Comparison of ENCODE assay signal across 8 cellular contexts in the genomic region with DNA sequence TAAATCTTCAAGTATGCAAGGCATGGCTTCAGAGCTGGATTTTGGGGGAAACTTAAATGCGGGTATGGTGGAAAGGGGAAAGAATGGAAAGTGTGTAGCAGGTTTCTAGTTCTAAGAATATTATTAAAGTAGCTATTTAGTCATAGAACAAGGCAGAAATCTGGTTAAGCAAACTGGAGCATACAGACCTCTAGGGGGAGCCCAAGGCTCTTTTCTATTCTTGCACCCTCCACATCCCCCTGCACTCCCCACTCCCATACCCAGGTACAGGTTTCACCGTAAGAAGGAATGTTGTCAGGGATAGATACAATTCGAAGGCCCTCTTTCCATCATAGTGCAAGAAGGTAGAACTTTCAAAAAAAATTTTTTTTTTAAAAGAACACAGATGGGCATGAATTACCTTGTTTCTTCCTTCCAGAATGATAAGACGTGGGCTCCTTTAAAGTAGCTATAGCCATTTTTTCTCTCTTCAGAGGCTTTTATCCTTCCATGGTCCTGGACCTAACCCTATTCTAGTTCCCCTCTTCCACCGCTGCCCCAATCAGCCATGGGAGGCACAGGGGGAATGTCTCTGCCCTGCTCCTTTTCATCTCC. TPM values are rescaled to one million over a fixed set of nuclear protein-coding genes. Genes with fewer than 3 reads are reported as not detected.
DNase-seq lines count a peak whose midpoint lies in the region; ATAC-seq, FAIRE-seq and TF ChIP-seq lines count a peak whose summit lies in the region.

No MANE protein-coding gene starts in this region.

- peaks cover 2% of the 10 kb centered on the region; the same call in 1 of the 2 replicates for H3K27me3 Mint-ChIP-seq in WTC11 (ENCODE audit: low read depth)

- WGBS in ovary, 3 donors = 51 to 53% (median 51%) methylated on average over 5 of the region's 5 CpGs

- TF ChIP-seq POLR2A in ovary (IDR thresholded peaks at IDR 0.05) = no peak

- no peaks in the 10 kb centered on the region for H3K9me3 ChIP-seq in ovary

- POLR2A ChIA-PET in GM10248 (lab: Yijun Ruan, JAX) = no interaction called here
- POLR2A ChIA-PET in WTC11 (lab: Charles Lee) = no interaction called here

- peak; percentile 60 for DNase-seq in A172 (ENCODE audit: low spot score)
- DNase-seq in GM10248 (ENCODE audit: extremely low spot score) = peak; percentile 35
- peak; percentile 65 for DNase-seq in NCI-H1105 treated with DMSO at 0.1 percent for 48 hours (lab: John Stamatoyannopoulos, UW)
- DNase-seq in WTC11 (ENCODE audit: low spot score) = peak; percentile 41
- no peak for DNase-seq in ovary
- DNase-seq in T1000 (lab: John Stamatoyannopoulos, UW) = no peak

- FAIRE-seq in islet of Langerhans (lab: Jason Lieb, UNC) = peak; percentile 89

- H3K4me1 ChIP-seq in ovary (ENCODE audit: insufficient read depth) = no peaks in the 10 kb centered on the region

- no peaks in the 10 kb centered on the region for H3K27me3 ChIP-seq in ovary

- TF ChIP-seq EP300 in ovary (IDR thresholded peaks at IDR 0.05) = no peak

- no peaks in the 10 kb centered on the region for H3K9me3 Mint-ChIP-seq in WTC11

- intact Hi-C loops in ovary (cut with DNase I) = no loop called here

- H3K27ac Mint-ChIP-seq in WTC11 = no peak overlapping the region

- no peaks in the 10 kb centered on the region for H3K4me1 Mint-ChIP-seq in WTC11

- no peak overlapping the region for H3K4me3 ChIP-seq in ovary

- no peaks in the 10 kb centered on the region for H3K36me3 ChIP-seq in ovary

- H3K27ac ChIP-seq in ovary = no peak overlapping the region

- ATAC-seq in HG02623 (IDR thresholded peaks at IDR 0.05; ENCODE audit: unreplicated experiment) = peak; percentile 71
- ATAC-seq in WTC11 = peak; percentile 99

- TF ChIP-seq CTCF in GM10248 (IDR thresholded peaks at IDR 0.05; ENCODE audit: control extremely low read depth, extremely low read depth, low read depth, missing control alignments) (peak; percentile 37), WTC11 (IDR thresholded peaks at IDR 0.05) (peak; percentile 55; the same call in 1 of the 2 replicates), ovary (IDR thresholded peaks at IDR 0.05) (no peak)

- H3K36me3 Mint-ChIP-seq in WTC11 = no peaks in the 10 kb centered on the region

- CTCF ChIA-PET in GM10248 (lab: Yijun Ruan, JAX) = interaction anchor here (0.6 to 4.9 kb wide), 29 partner anchors 8 to 580 kb away, joined by 3 to 43 read pairs (median 4); a partner anchor contains a TSS
- CTCF ChIA-PET in WTC11 (lab: Charles Lee) = interaction anchor here (0.6 to 2.4 kb wide), 28 partner anchors 12 to 738 kb away, joined by 3 to 26 read pairs (median 4); a partner anchor contains a TSS

- H3K4me3 Mint-ChIP-seq in WTC11 = no peak overlapping the region

TF ChIP-seq in WTC11, 78 proteins besides CTCF, POLR2A, EP300 and RAD21:
- TF ChIP-seq ZBTB21 (CRISPR knock-in tag; IDR thresholded peaks at IDR 0.05; ENCODE audit: borderline replicate concordance) = no peak
- TF ChIP-seq, protein P1, sequence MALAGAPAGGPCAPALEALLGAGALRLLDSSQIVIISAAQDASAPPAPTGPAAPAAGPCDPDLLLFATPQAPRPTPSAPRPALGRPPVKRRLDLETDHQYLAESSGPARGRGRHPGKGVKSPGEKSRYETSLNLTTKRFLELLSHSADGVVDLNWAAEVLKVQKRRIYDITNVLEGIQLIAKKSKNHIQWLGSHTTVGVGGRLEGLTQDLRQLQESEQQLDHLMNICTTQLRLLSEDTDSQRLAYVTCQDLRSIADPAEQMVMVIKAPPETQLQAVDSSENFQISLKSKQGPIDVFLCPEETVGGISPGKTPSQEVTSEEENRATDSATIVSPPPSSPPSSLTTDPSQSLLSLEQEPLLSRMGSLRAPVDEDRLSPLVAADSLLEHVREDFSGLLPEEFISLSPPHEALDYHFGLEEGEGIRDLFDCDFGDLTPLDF (CRISPR knock-in tag; IDR thresholded peaks at IDR 0.05) = no peak

RNA-seq across cellular contexts. Expression of a gene that starts 41.5 kb away (rescaled TPM):
- total RNA-seq in A172 (2014; rRNA removed; shearing (Covaris generic)) = 123 and 150 TPM in 2 replicates
- 44.8 to 47.9 TPM (median 47.2 TPM) in 3 replicates for total RNA-seq in WTC11 (2021)
- 10 to 100 TPM; 19.1 to 30.8 (median 26.3) TPM for total RNA-seq in ovary
- polyA plus RNA-seq in ovary = 10 to 100 TPM; 32.8 to 47.7 TPM

Comparison
In these comparisons a context has a peak if more than half of its experiments do, and no peak if none do; other contexts are left out.
1. DNase-seq: peak in A172 (single experiment), GM10248 (single experiment), NCI-H1105 treated with DMSO at 0.1 percent for 48 hours (single experiment) and WTC11 (single experiment); none in ovary (0 of 5) and T1000 (single experiment).
2. CTCF ChIP-seq: peak in GM10248 (single experiment) and WTC11 (single experiment); none in ovary (0 of 3).